In the genomic region with DNA sequence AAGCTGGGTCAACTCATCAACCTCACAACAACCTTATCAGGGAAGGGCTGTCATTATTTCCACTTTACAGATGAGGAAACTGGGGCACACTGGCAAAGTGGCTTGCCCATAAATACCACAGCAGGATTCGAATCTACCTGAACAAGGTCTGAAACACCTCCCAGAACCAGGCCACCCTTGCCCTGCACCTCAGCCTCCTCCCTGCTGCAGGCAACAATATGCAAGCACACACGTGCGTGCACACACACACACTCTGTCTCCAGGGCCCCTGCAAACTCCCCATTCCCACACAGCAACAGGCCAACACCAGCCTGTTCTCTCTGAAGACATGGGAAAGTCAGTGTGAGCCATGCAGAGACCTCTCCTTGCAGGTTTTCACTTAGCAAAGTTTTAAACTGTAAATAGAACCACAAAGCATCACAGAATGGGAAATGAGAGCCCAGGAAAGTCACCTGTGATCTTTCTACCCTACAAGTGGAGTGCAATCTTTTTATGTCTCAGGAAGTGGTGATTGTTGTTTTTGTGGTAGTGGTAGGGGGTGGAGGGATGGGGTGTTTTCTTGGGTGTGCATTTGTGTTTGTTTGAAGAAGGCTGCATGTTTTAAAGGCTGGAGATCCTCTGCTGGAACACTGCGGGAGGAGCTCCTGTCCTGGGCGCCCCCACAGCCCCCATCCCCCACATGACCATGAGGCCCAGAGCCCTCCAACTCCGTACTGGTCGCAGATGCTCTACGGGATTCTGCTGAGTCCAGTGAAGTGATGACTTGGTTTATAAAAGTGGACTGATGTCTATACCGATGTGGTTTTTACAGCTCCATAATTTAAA, we compare ENCODE assay signal across 22 cellular contexts. TPM values are rescaled to one million over a fixed set of nuclear protein-coding genes. Genes with fewer than 3 reads are reported as not detected.
DNase-seq lines count a peak whose midpoint lies in the region; ATAC-seq and TF ChIP-seq lines count a peak whose summit lies in the region.
"Had no signal": no experiment of that assay in that cellular context is flagged by ENCODE, and none has a peak within 500 bp of the region (broad histone marks: within the 10 kb centered on the region; RNA-seq: fewer than 3 reads in every experiment).

No MANE protein-coding gene starts in this region.

- no peaks in the 10 kb centered on the region for H3K27me3 ChIP-seq in MM.1S (replicated peaks; ENCODE audit: insufficient read depth, low read length)
- H3K27me3 ChIP-seq: esophagus squamous epithelium, gastroesophageal sphincter, tibial artery had no signal

- H3K4me3 Mint-ChIP-seq in activated T-cell treated with anti-CD3 and anti-CD28 coated beads, Interleukin-2, amount 50 U/mL, for 4 hours = peak overlapping the region; percentile 84
- peak overlapping the region; percentile 78 for H3K4me3 Mint-ChIP-seq in central memory CD8-positive, alpha-beta T cell
- H3K4me3 Mint-ChIP-seq in natural killer cell treated with Interleukin-12 subunit alpha and Interleukin-12 subunit beta and Interleukin-15 and Interleukin-18, amount 100 ng/mL, for 72 hours = peak overlapping the region; percentile 88

- peak overlapping the region; percentile 93; the same call in 1 of the 2 replicates for H3K4me2 ChIP-seq in MM.1S (ENCODE audit: low read depth, low read length)

- no peaks in the 10 kb centered on the region for H3K79me2 ChIP-seq in MM.1S (ENCODE audit: low read length)

- no peak overlapping the region for H3K4me3 ChIP-seq in MM.1S (ENCODE audit: low read length)

- H3K36me3 Mint-ChIP-seq in activated T-cell treated with anti-CD3 and anti-CD28 coated beads, Interleukin-2, amount 50 U/mL, for 4 hours (ENCODE audit: insufficient read depth) = no peaks in the 10 kb centered on the region
- H3K36me3 Mint-ChIP-seq in central memory CD8-positive, alpha-beta T cell (ENCODE audit: insufficient read depth) = peaks cover 3% of the 10 kb centered on the region
- no peaks in the 10 kb centered on the region for H3K36me3 Mint-ChIP-seq in natural killer cell treated with Interleukin-12 subunit alpha and Interleukin-12 subunit beta and Interleukin-15 and Interleukin-18, amount 100 ng/mL, for 72 hours

- H4K20me1 ChIP-seq in MM.1S (ENCODE audit: insufficient read depth, low read length) = no peaks in the 10 kb centered on the region

- peak overlapping the region; percentile 92; the same call in 1 of the 2 replicates for H2AFZ ChIP-seq in MM.1S (ENCODE audit: low read length)

- peaks cover 14% of the 10 kb centered on the region; the same call in 1 of the 2 replicates for H3K4me1 ChIP-seq in MM.1S (ENCODE audit: low read length)
- H3K4me1 ChIP-seq: prostate gland had no signal

- H3K36me3 ChIP-seq in MM.1S (replicated peaks; ENCODE audit: insufficient read depth, low read length) = no peaks in the 10 kb centered on the region
- H3K36me3 ChIP-seq: esophagus squamous epithelium, gastroesophageal sphincter, prostate gland, tibial artery had no signal

- no peak overlapping the region for H3K27ac ChIP-seq in MM.1S (ENCODE audit: low read length)
- H3K27ac ChIP-seq: gastroesophageal sphincter, prostate gland, tibial artery had no signal

- no peak for DNase-seq in activated T-cell treated with anti-CD3 and anti-CD28 coated beads, Interleukin-2, amount 50 U/mL, for 4 hours
- DNase-seq in activated T-cell treated with anti-CD3 and anti-CD28 coated beads, Interleukin-2, amount 50 U/mL, for 1 hour = no peak
- no peak for DNase-seq in MM.1S
- DNase-seq in central memory CD8-positive, alpha-beta T cell (ENCODE audit: low spot score in 2 of 2) = no peak
- DNase-seq in natural killer cell treated with Interleukin-12 subunit alpha and Interleukin-12 subunit beta and Interleukin-15 and Interleukin-18, amount 100 ng/mL, for 72 hours (ENCODE audit: low spot score) = no peak
- no peak for DNase-seq in CD1c-positive myeloid dendritic cell (ENCODE audit: extremely low spot score)
- no peak for DNase-seq in germinal center (ENCODE audit: low spot score)
- DNase-seq: effector memory CD4-positive, alpha-beta T cell; esophagus squamous epithelium; KG1; MV-4-11; NCI-H2029; NCI-H345; PC-3; SHP77 treated with DMSO at 0.1 percent for 48 hours; stimulated activated CD4-positive, alpha-beta T cell treated with anti-CD3 and anti-CD28 coated beads, Interleukin-2, amount 100 ng/mL, for 24 hours; tibial artery had no signal

- H3K9ac ChIP-seq in MM.1S (ENCODE audit: low read length) = no peak overlapping the region

- H3K9me3 Mint-ChIP-seq in activated T-cell treated with anti-CD3 and anti-CD28 coated beads, Interleukin-2, amount 50 U/mL, for 4 hours = no peaks in the 10 kb centered on the region
- no peaks in the 10 kb centered on the region for H3K9me3 Mint-ChIP-seq in central memory CD8-positive, alpha-beta T cell
- H3K9me3 Mint-ChIP-seq in natural killer cell treated with Interleukin-12 subunit alpha and Interleukin-12 subunit beta and Interleukin-15 and Interleukin-18, amount 100 ng/mL, for 72 hours = no peaks in the 10 kb centered on the region
- H3K9me3 Mint-ChIP-seq: activated B cell treated with CpG ODN at 0.5 μM for 24 hours; stimulated activated naive CD8-positive, alpha-beta T cell treated with anti-CD3 and anti-CD28 coated beads, Interleukin-15, Interleukin-2, amounts not matched to agents 100 ng/mL and 50 ng/mL, for 24 hours had no signal

- no peaks in the 10 kb centered on the region for H3K9me3 ChIP-seq in MM.1S (replicated peaks; ENCODE audit: insufficient read depth, low read length)
- H3K9me3 ChIP-seq: esophagus squamous epithelium, gastroesophageal sphincter, prostate gland, tibial artery had no signal

- no peaks in the 10 kb centered on the region for H3K9me2 ChIP-seq in MM.1S (replicated peaks; ENCODE audit: insufficient read depth, low read length)

- H3K27ac Mint-ChIP-seq in central memory CD8-positive, alpha-beta T cell (ENCODE audit: low read depth) = peak overlapping the region; percentile 71
- peak overlapping the region; percentile 61 to 84 for H3K27ac Mint-ChIP-seq in natural killer cell treated with Interleukin-12 subunit alpha and Interleukin-12 subunit beta and Interleukin-15 and Interleukin-18, amount 100 ng/mL, for 72 hours
- H3K27ac Mint-ChIP-seq: activated B cell treated with CpG ODN at 0.5 μM for 24 hours had no signal

- no peaks in the 10 kb centered on the region for H3F3A ChIP-seq in MM.1S (ENCODE audit: insufficient read depth, low read length)

- no peak for ATAC-seq in activated T-cell treated with anti-CD3 and anti-CD28 coated beads, Interleukin-2, amount 50 U/mL, for 4 hours
- ATAC-seq in central memory CD8-positive, alpha-beta T cell (replicated peaks; ENCODE audit: extremely low read depth, poor library complexity, severe bottlenecking) = no peak
- no peak for ATAC-seq in natural killer cell treated with Interleukin-12 subunit alpha and Interleukin-12 subunit beta and Interleukin-15 and Interleukin-18, amount 100 ng/mL, for 72 hours
- ATAC-seq in GM21528 (IDR thresholded peaks at IDR 0.05; ENCODE audit: low FRiP score, unreplicated experiment) = no peak

- no peaks in the 10 kb centered on the region for H3K27me3 Mint-ChIP-seq in activated T-cell treated with anti-CD3 and anti-CD28 coated beads, Interleukin-2, amount 50 U/mL, for 4 hours (ENCODE audit: low read depth)
- H3K27me3 Mint-ChIP-seq in central memory CD8-positive, alpha-beta T cell = peaks cover 6% of the 10 kb centered on the region
- H3K27me3 Mint-ChIP-seq in natural killer cell treated with Interleukin-12 subunit alpha and Interleukin-12 subunit beta and Interleukin-15 and Interleukin-18, amount 100 ng/mL, for 72 hours = no peaks in the 10 kb centered on the region

- TF ChIP-seq CTCF in MM.1S (IDR thresholded peaks at IDR 0.05; ENCODE audit: low read length) = no peak

- H3K4me1 Mint-ChIP-seq in activated T-cell treated with anti-CD3 and anti-CD28 coated beads, Interleukin-2, amount 50 U/mL, for 4 hours (ENCODE audit: low read depth) = peaks cover 38% of the 10 kb centered on the region
- H3K4me1 Mint-ChIP-seq in central memory CD8-positive, alpha-beta T cell = peaks cover 35% of the 10 kb centered on the region
- peaks cover 29 to 39% of the 10 kb centered on the region in 2 donors for H3K4me1 Mint-ChIP-seq in natural killer cell treated with Interleukin-12 subunit alpha and Interleukin-12 subunit beta and Interleukin-15 and Interleukin-18, amount 100 ng/mL, for 72 hours (ENCODE audit: low read depth in 2 of 2)

RNA-seq across cellular contexts. Expression of gene BFSP1, which starts 27.5 kb away (rescaled TPM):
- total RNA-seq in activated T-cell treated with anti-CD3 and anti-CD28 coated beads, Interleukin-2, amount 50 U/mL, for 4 hours = under 1 TPM; 0.15 to 0.45 (median 0.16) TPM
- under 1 TPM; 0.14 to 0.20 TPM for total RNA-seq in natural killer cell treated with Interleukin-12 subunit alpha and Interleukin-12 subunit beta and Interleukin-15 and Interleukin-18, amount 100 ng/mL, for 72 hours
- total RNA-seq: activated B cell treated with CpG ODN at 0.5 μM for 24 hours had no signal
